ENCODE assay signal across 15 cellular contexts in genomic region chr4:39655866-39656265, GRCh38. TPM values are rescaled to one million over a fixed set of nuclear protein-coding genes. Genes with fewer than 3 reads are reported as not detected.
DNase-seq lines count a peak whose midpoint lies in the region; ATAC-seq, FAIRE-seq and TF ChIP-seq lines count a peak whose summit lies in the region.
"Had no signal": no experiment of that assay in that cellular context is flagged by ENCODE, and none has a peak within 500 bp of the region (broad histone marks: within the 10 kb centered on the region; RNA-seq: fewer than 3 reads in every experiment).

No MANE protein-coding gene starts in this region.

- H3K4me1 Mint-ChIP-seq in activated T-helper 17 cell treated with anti-CD3 and anti-CD28 coated beads, Interleukin-2, amount 50 U/mL, for 72 hours = no peaks in the 10 kb centered on the region
- peaks cover 35% of the 10 kb centered on the region for H3K4me1 Mint-ChIP-seq in stimulated activated memory B cell treated with anti-CD40 and anti-IgM and Interleukin-4, amounts not matched to agents 10 μg/mL and 1 μg/mL and 100 μg/mL, for 72 hours

- H3K27me3 Mint-ChIP-seq in activated T-helper 17 cell treated with anti-CD3 and anti-CD28 coated beads, Interleukin-2, amount 50 U/mL, for 72 hours = no peaks in the 10 kb centered on the region
- H3K27me3 Mint-ChIP-seq in stimulated activated memory B cell treated with anti-CD40 and anti-IgM and Interleukin-4, amounts not matched to agents 10 μg/mL and 1 μg/mL and 100 μg/mL, for 72 hours = no peaks in the 10 kb centered on the region
- H3K27me3 Mint-ChIP-seq: activated B cell treated with CpG ODN at 0.5 μM for 24 hours; CD4-positive, alpha-beta T cell had no signal

- no peak for FAIRE-seq in urothelium cell line (lab: Jason Lieb, UNC)

- H3K27ac ChIP-seq in coronary artery = no peak overlapping the region

- H3K9me3 Mint-ChIP-seq in activated T-helper 17 cell treated with anti-CD3 and anti-CD28 coated beads, Interleukin-2, amount 50 U/mL, for 72 hours = no peaks in the 10 kb centered on the region
- no peaks in the 10 kb centered on the region for H3K9me3 Mint-ChIP-seq in stimulated activated memory B cell treated with anti-CD40 and anti-IgM and Interleukin-4, amounts not matched to agents 10 μg/mL and 1 μg/mL and 100 μg/mL, for 72 hours
- H3K9me3 Mint-ChIP-seq: activated B cell treated with CpG ODN at 0.5 μM for 24 hours; CD4-positive, alpha-beta T cell had no signal

- no peaks in the 10 kb centered on the region for H3K36me3 Mint-ChIP-seq in activated T-helper 17 cell treated with anti-CD3 and anti-CD28 coated beads, Interleukin-2, amount 50 U/mL, for 72 hours (ENCODE audit: low read depth)
- no peaks in the 10 kb centered on the region for H3K36me3 Mint-ChIP-seq in stimulated activated memory B cell treated with anti-CD40 and anti-IgM and Interleukin-4, amounts not matched to agents 10 μg/mL and 1 μg/mL and 100 μg/mL, for 72 hours

- H3K4me3 Mint-ChIP-seq in activated T-helper 17 cell treated with anti-CD3 and anti-CD28 coated beads, Interleukin-2, amount 50 U/mL, for 72 hours = no peak overlapping the region
- no peak overlapping the region for H3K4me3 Mint-ChIP-seq in stimulated activated memory B cell treated with anti-CD40 and anti-IgM and Interleukin-4, amounts not matched to agents 10 μg/mL and 1 μg/mL and 100 μg/mL, for 72 hours
- H3K4me3 Mint-ChIP-seq: activated B cell treated with CpG ODN at 0.5 μM for 24 hours; CD4-positive, alpha-beta T cell had no signal

- ATAC-seq in GM18520 (IDR thresholded peaks at IDR 0.05; ENCODE audit: unreplicated experiment) = peak; percentile 35
- peak; percentile 49 for ATAC-seq in activated T-helper 17 cell treated with anti-CD3 and anti-CD28 coated beads, Interleukin-2, amount 50 U/mL, for 72 hours (replicated peaks)
- no peak for ATAC-seq in stimulated activated memory B cell treated with anti-CD40 and anti-IgM and Interleukin-4, amounts not matched to agents 10 μg/mL and 1 μg/mL and 100 μg/mL, for 72 hours
- ATAC-seq: stimulated activated naive CD8-positive, alpha-beta T cell treated with anti-CD3 and anti-CD28 coated beads, Interleukin-15, Interleukin-2, amounts not matched to agents 100 U/mL and 50 U/mL, for 24 hours had no signal

- TF ChIP-seq CTCF in coronary artery (IDR thresholded peaks at IDR 0.05) = no peak

- no peak overlapping the region for H3K27ac Mint-ChIP-seq in activated T-helper 17 cell treated with anti-CD3 and anti-CD28 coated beads, Interleukin-2, amount 50 U/mL, for 72 hours
- peak overlapping the region; percentile 22 for H3K27ac Mint-ChIP-seq in stimulated activated memory B cell treated with anti-CD40 and anti-IgM and Interleukin-4, amounts not matched to agents 10 μg/mL and 1 μg/mL and 100 μg/mL, for 72 hours
- H3K27ac Mint-ChIP-seq: activated B cell treated with CpG ODN at 0.5 μM for 24 hours; CD4-positive, alpha-beta T cell had no signal

- no peak overlapping the region for H3K4me3 ChIP-seq in coronary artery

- peak; percentile 42 for DNase-seq in iris pigment epithelial cell (ENCODE audit: low read depth)
- DNase-seq in stimulated activated CD4-positive, alpha-beta T cell treated with anti-CD3 and anti-CD28 coated beads, Interleukin-15, amount 100 ng/mL, for 24 hours = no peak
- DNase-seq in coronary artery (ENCODE audit: low spot score) = no peak
- no peak for DNase-seq in urothelium cell line (ENCODE audit: low spot score)
- no peak for DNase-seq in DMS153 treated with DMSO at 0.1 percent for 48 hours (lab: John Stamatoyannopoulos, UW; ENCODE audit: unreplicated experiment)
- DNase-seq: activated B cell treated with CpG ODN at 0.5 μM for 24 hours; amygdala; CD4-positive, alpha-beta T cell; H7; NCI-H226; stimulated activated naive CD8-positive, alpha-beta T cell treated with anti-CD3 and anti-CD28 coated beads, Interleukin-15, Interleukin-2, amounts not matched to agents 100 U/mL and 50 U/mL, for 24 hours; SW 1271 had no signal

RNA-seq across cellular contexts. Expression of gene SMIM14, which starts 17.2 kb away (rescaled TPM):
- 1 to 10 TPM; 2.6 to 2.9 TPM for total RNA-seq in activated T-helper 17 cell treated with anti-CD3 and anti-CD28 coated beads, Interleukin-2, amount 50 U/mL, for 72 hours

RNA-seq across cellular contexts. Expression of gene UBE2K, which starts 42.1 kb away (rescaled TPM):
- 10 to 100 TPM; 52.5 to 90.0 TPM for total RNA-seq in activated T-helper 17 cell treated with anti-CD3 and anti-CD28 coated beads, Interleukin-2, amount 50 U/mL, for 72 hours
